Comparison of ENCODE assay signal across 25 cellular contexts in the genomic region with DNA sequence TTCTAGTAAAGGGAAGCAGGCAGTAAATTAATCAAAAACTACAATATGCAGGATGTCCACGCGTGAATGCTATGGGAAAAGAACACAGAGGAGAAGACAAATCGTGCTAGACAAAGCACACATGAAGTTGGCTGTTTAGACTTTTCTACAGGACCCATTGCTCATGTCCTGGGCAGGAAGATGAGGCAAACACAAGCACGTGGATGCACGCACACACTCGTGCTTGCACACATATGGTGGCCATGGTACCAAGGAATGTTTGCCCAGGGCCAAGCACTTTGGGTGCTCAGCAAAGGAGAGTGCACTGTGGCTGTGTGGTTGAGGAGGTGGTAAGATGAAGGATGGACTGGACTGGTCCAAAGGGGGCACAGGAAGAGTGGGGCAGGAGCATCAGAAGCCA.
"Had no signal": no experiment of that assay in that cellular context is flagged by ENCODE, and none has a peak within 500 bp of the region (broad histone marks: within the 10 kb centered on the region; RNA-seq: fewer than 3 reads in every experiment).

No MANE protein-coding gene starts in this region.

- H3K27ac Mint-ChIP-seq: activated CD4-positive, alpha-beta memory T cell treated with anti-CD3 and anti-CD28 coated beads for 36 hours; activated CD4-positive, alpha-beta T cell treated with anti-CD3 and anti-CD28 coated beads for 36 hours; activated naive CD4-positive, alpha-beta T cell treated with anti-CD3 and anti-CD28 coated beads, Interleukin-2, amount 10 ng/mL, durations not matched to agents 7 days and 5 days; dendritic cell treated with granulocyte-macrophage colony-stimulating factor and Interleukin-4, amounts not matched to agents 40 ng/mL and 50 ng/mL, for 4 days; stimulated activated naive CD8-positive, alpha-beta T cell treated with anti-CD3 and anti-CD28 coated beads, Interleukin-15, Interleukin-2, amounts not matched to agents 100 ng/mL and 50 ng/mL, for 24 hours; WTC11 had no signal

- H3K4me3 Mint-ChIP-seq: activated CD4-positive, alpha-beta memory T cell treated with anti-CD3 and anti-CD28 coated beads for 36 hours; activated CD4-positive, alpha-beta T cell treated with anti-CD3 and anti-CD28 coated beads for 36 hours; activated naive CD4-positive, alpha-beta T cell treated with anti-CD3 and anti-CD28 coated beads, Interleukin-2, amount 10 ng/mL, durations not matched to agents 7 days and 5 days; dendritic cell treated with granulocyte-macrophage colony-stimulating factor and Interleukin-4, amounts not matched to agents 40 ng/mL and 50 ng/mL, for 4 days; immature natural killer cell; natural killer cell; stimulated activated naive CD8-positive, alpha-beta T cell treated with anti-CD3 and anti-CD28 coated beads, Interleukin-15, Interleukin-2, amounts not matched to agents 100 ng/mL and 50 ng/mL, for 24 hours; WTC11 had no signal

- H3K9me3 Mint-ChIP-seq: activated CD4-positive, alpha-beta memory T cell treated with anti-CD3 and anti-CD28 coated beads for 36 hours; activated naive CD4-positive, alpha-beta T cell treated with anti-CD3 and anti-CD28 coated beads, Interleukin-2, amount 10 ng/mL, durations not matched to agents 7 days and 5 days; dendritic cell treated with granulocyte-macrophage colony-stimulating factor and Interleukin-4, amounts not matched to agents 40 ng/mL and 50 ng/mL, for 4 days; immature natural killer cell; natural killer cell; stimulated activated naive CD8-positive, alpha-beta T cell treated with anti-CD3 and anti-CD28 coated beads, Interleukin-15, Interleukin-2, amounts not matched to agents 100 ng/mL and 50 ng/mL, for 24 hours; WTC11 had no signal

- ATAC-seq: activated CD4-positive, alpha-beta T cell treated with anti-CD3 and anti-CD28 coated beads for 36 hours; body of pancreas; left lobe of liver; natural killer cell; pancreas; psoas muscle; WTC11 had no signal

- H3K27me3 Mint-ChIP-seq: activated CD4-positive, alpha-beta memory T cell treated with anti-CD3 and anti-CD28 coated beads for 36 hours; activated CD4-positive, alpha-beta T cell treated with anti-CD3 and anti-CD28 coated beads for 36 hours; activated naive CD4-positive, alpha-beta T cell treated with anti-CD3 and anti-CD28 coated beads, Interleukin-2, amount 10 ng/mL, durations not matched to agents 7 days and 5 days; dendritic cell treated with granulocyte-macrophage colony-stimulating factor and Interleukin-4, amounts not matched to agents 40 ng/mL and 50 ng/mL, for 4 days; stimulated activated naive CD8-positive, alpha-beta T cell treated with anti-CD3 and anti-CD28 coated beads, Interleukin-15, Interleukin-2, amounts not matched to agents 100 ng/mL and 50 ng/mL, for 24 hours had no signal

- FAIRE-seq: frontal cortex, pancreas had no signal

- H3K4me1 Mint-ChIP-seq: activated CD4-positive, alpha-beta T cell treated with anti-CD3 and anti-CD28 coated beads for 36 hours; activated naive CD4-positive, alpha-beta T cell treated with anti-CD3 and anti-CD28 coated beads, Interleukin-2, amount 10 ng/mL, durations not matched to agents 7 days and 5 days; immature natural killer cell; WTC11 had no signal

- H2AFZ ChIP-seq: hepatocyte had no signal

- H3K4me2 ChIP-seq: hepatocyte had no signal

- H3K27me3 ChIP-seq: body of pancreas, hepatocyte, neutrophil, pancreas, right atrium auricular region, thyroid gland had no signal

- H3K9me3 ChIP-seq: body of pancreas, neutrophil, pancreas, psoas muscle, right atrium auricular region, thyroid gland had no signal

- DNase-seq: activated CD4-positive, alpha-beta memory T cell treated with anti-CD3 and anti-CD28 coated beads for 36 hours; activated CD4-positive, alpha-beta T cell treated with anti-CD3 and anti-CD28 coated beads for 36 hours; activated naive CD4-positive, alpha-beta T cell treated with anti-CD3 and anti-CD28 coated beads, Interleukin-2, amount 10 ng/mL, durations not matched to agents 7 days and 5 days; activated T-cell treated with anti-CD3 and anti-CD28 coated beads, Interleukin-2, amount 50 U/mL, for 48 hours; anterior cingulate cortex; body of pancreas; effector CD8-positive, alpha-beta T cell; glutamatergic neuron; immature natural killer cell; natural killer cell; psoas muscle; stimulated activated CD4-positive, alpha-beta T cell treated with anti-CD3 and anti-CD28 coated beads, Interleukin-4, amount 100 ng/mL, for 24 hours; substantia nigra; T-helper 9 cell; thyroid gland had no signal

- H3K4me1 ChIP-seq: body of pancreas, pancreas had no signal

- H3K27ac ChIP-seq: body of pancreas, hepatocyte, neutrophil, pancreas, psoas muscle, right atrium auricular region, thyroid gland had no signal

- H3K4me3 ChIP-seq: body of pancreas, hepatocyte, lung, pancreas, psoas muscle, right atrium auricular region, thyroid gland had no signal
